In genomic region chr3:17771177-17772048, GRCh38 we compare ENCODE assay signal across 2 cellular contexts.
TF ChIP-seq lines count a peak whose summit lies in the region.

No MANE protein-coding gene starts in this region.

TF ChIP-seq in HCT116, 20 proteins besides CTCF, POLR2A, EP300 and RAD21:
- TF ChIP-seq TCF7L2 (IDR thresholded peaks at IDR 0.05; ENCODE audit: borderline replicate concordance, extremely low read depth, insufficient read depth, insufficient read length), result no peak
- no peak for TF ChIP-seq ZBTB33 (IDR thresholded peaks at IDR 0.05; ENCODE audit: extremely low read depth, insufficient replicate concordance, low read length)
- no peak for TF ChIP-seq EZH2phosphoT487 (IDR thresholded peaks at IDR 0.05; ENCODE audit: borderline replicate concordance)
- no peak for TF ChIP-seq SIN3A (IDR thresholded peaks at IDR 0.05; ENCODE audit: low read depth)
- TF ChIP-seq CEBPB (IDR thresholded peaks at IDR 0.05; ENCODE audit: low read depth), result no peak
- TF ChIP-seq FOSL1 (IDR thresholded peaks at IDR 0.05; ENCODE audit: low read depth), result no peak
- TF ChIP-seq EZH2 (IDR thresholded peaks at IDR 0.05), result no peak
- no peak for TF ChIP-seq ZNF274 (IDR thresholded peaks at IDR 0.05; ENCODE audit: low read depth, low read length)
- TF ChIP-seq ZFX (IDR thresholded peaks at IDR 0.05), result no peak
- TF ChIP-seq MAX (IDR thresholded peaks at IDR 0.05), result no peak
- TF ChIP-seq SRF (IDR thresholded peaks at IDR 0.05; ENCODE audit: low read depth), result no peak
- no peak for TF ChIP-seq ATF3 (IDR thresholded peaks at IDR 0.05)
- TF ChIP-seq SP1 (IDR thresholded peaks at IDR 0.05; ENCODE audit: low read depth), result no peak
- TF ChIP-seq JUND (IDR thresholded peaks at IDR 0.05), result no peak

TF ChIP-seq in H1, 55 proteins besides CTCF, POLR2A, EP300 and RAD21:
- TF ChIP-seq SP2 (IDR thresholded peaks at IDR 0.05; ENCODE audit: low read length) (no peak), MAFK (IDR thresholded peaks at IDR 0.05; ENCODE audit: low read depth, low read length) (peak; percentile 29; the same call in 1 of the 2 replicates)
